13 cellular contexts compared by ENCODE assay signal in the genomic region with DNA sequence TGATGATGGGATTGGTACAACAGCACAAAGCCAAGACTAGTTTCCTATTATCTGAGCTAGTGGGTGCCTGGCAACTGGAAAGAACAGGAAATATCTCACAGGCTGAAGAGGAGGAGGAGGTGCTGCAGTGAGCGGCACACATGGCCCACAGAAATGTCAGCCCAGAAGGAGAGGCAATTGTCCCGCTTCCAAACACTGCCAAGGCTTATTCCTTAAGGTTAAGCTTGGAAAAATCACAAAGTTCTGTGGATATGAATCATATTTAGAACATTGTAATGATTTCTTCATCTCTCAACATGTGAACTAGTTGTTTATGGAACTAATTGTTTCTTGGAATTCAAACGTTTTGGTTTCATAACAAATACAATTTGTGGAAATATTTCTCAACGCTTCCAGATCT.
DNase-seq lines count a peak whose midpoint lies in the region; ATAC-seq and TF ChIP-seq lines count a peak whose summit lies in the region.
"Had no signal": no experiment of that assay in that cellular context is flagged by ENCODE, and none has a peak within 500 bp of the region (broad histone marks: within the 10 kb centered on the region; RNA-seq: fewer than 3 reads in every experiment).

No MANE protein-coding gene starts in this region.

- H3K9me3 ChIP-seq in esophagus muscularis mucosa, result no peaks in the 10 kb centered on the region
- H3K9me3 ChIP-seq in thyroid gland, result no peaks in the 10 kb centered on the region

- intact Hi-C loops in esophagus muscularis mucosa (cut with DNase I), result loop anchor here (5.0 kb wide), 1 partner anchor 1198 kb away; no protein-coding TSS in a partner anchor
- intact Hi-C loops in thyroid gland (cut with DNase I), result no loop called here

- H3K36me3 ChIP-seq in esophagus muscularis mucosa (no peaks in the 10 kb centered on the region), thyroid gland (no peaks in the 10 kb centered on the region)

- DNase-seq in HS-5 (ENCODE audit: low read depth) (peak; percentile 9), esophagus muscularis mucosa (ENCODE audit: extremely low spot score) (no peak), middle frontal gyrus (ENCODE audit: extremely low spot score, low spot score) (peak; percentile 13), thyroid gland (peak; percentile 3)
- DNase-seq: activated CD8-positive, alpha-beta T cell treated with anti-CD3 and anti-CD28 coated beads for 36 hours; activated effector memory CD4-positive, alpha-beta T cell treated with anti-CD3 and anti-CD28 coated beads, Interleukin-2, amount 50 U/mL, for 16 hours; COR-L47; NCI-H510A treated with DMSO at 0.1 percent for 48 hours; T1000 had no signal

- WGBS in esophagus muscularis mucosa, result 23% methylated on average over 4 of the region's 4 CpGs
- WGBS in thyroid gland, 2 donors, result 56 to 70% methylated on average over 4 of the region's 4 CpGs

- H3K4me3 ChIP-seq in esophagus muscularis mucosa (no peak overlapping the region), thyroid gland (replicated peaks in 1 of 3) (no peak overlapping the region)

- TF ChIP-seq POLR2A in esophagus muscularis mucosa (IDR thresholded peaks at IDR 0.05; ENCODE audit: low read depth) (no peak), thyroid gland (IDR thresholded peaks at IDR 0.05) (no peak)

- TF ChIP-seq EP300 in esophagus muscularis mucosa (IDR thresholded peaks at IDR 0.05), result no peak

- H3K4me1 ChIP-seq in esophagus muscularis mucosa (peaks cover 0 to 20% (median 12%) of the 10 kb centered on the region in 4 donors), thyroid gland (no peaks in the 10 kb centered on the region)

- H3K27ac ChIP-seq in esophagus muscularis mucosa (replicated peaks in 1 of 4), result peak overlapping the region in 3 of 4 donors; percentile 50 to 61 (median 58)
- H3K27ac ChIP-seq in thyroid gland, result no peak overlapping the region
- H3K27ac ChIP-seq: epithelial cell of prostate had no signal

- no peak for TF ChIP-seq CTCF in esophagus muscularis mucosa (IDR thresholded peaks at IDR 0.05)
- TF ChIP-seq CTCF in thyroid gland (IDR thresholded peaks at IDR 0.05), result no peak

- no peak for ATAC-seq in activated CD4-positive, CD25-positive, alpha-beta regulatory T cell treated with anti-CD3 and anti-CD28 coated beads, Interleukin-2, amount 50 U/mL, for 24 hours
- no peak for ATAC-seq in GM18907 (IDR thresholded peaks at IDR 0.05; ENCODE audit: unreplicated experiment)
- no peak for ATAC-seq in GM21723 (IDR thresholded peaks at IDR 0.05; ENCODE audit: unreplicated experiment)
- ATAC-seq: activated CD8-positive, alpha-beta T cell treated with anti-CD3 and anti-CD28 coated beads for 36 hours had no signal

- H3K27me3 ChIP-seq in esophagus muscularis mucosa (no peaks in the 10 kb centered on the region), thyroid gland (no peaks in the 10 kb centered on the region)

Comparison
In these comparisons a context has a peak if more than half of its experiments do, and no peak if none do; other contexts are left out.
1. H3K27ac ChIP-seq: peak in esophagus muscularis mucosa (3 of 4); none in thyroid gland (0 of 3).